ENCODE assay signal across 26 cellular contexts in genomic region chr4:82496349-82496748, GRCh38.
"Had no signal": no experiment of that assay in that cellular context is flagged by ENCODE, and none has a peak within 500 bp of the region (broad histone marks: within the 10 kb centered on the region; RNA-seq: fewer than 3 reads in every experiment).

No MANE protein-coding gene starts in this region.

- ATAC-seq: effector memory CD8-positive, alpha-beta T cell; esophagus mucosa; gastroesophageal sphincter; heart left ventricle; left lung; lower lobe of right lung; mucosa of descending colon had no signal

- H3K4me2 ChIP-seq: hepatocyte had no signal

- H3K4me1 Mint-ChIP-seq: immature natural killer cell had no signal

- H3K4me1 ChIP-seq: gastroesophageal sphincter, heart left ventricle, left lung, lower lobe of right lung had no signal

- DNase-seq: cortex of kidney; effector CD8-positive, alpha-beta T cell; effector memory CD8-positive, alpha-beta T cell; erythroblast; esophagus squamous epithelium; foreskin fibroblast; foreskin melanocyte; heart left ventricle; hypothalamus; immature natural killer cell; islet precursor cell; kidney; kidney glomerular epithelial cell; left lung; lower lobe of right lung; mesenchymal stem cell; mucosa of descending colon had no signal

- H3K27me3 Mint-ChIP-seq: dendritic cell treated with granulocyte-macrophage colony-stimulating factor and Interleukin-4, amounts not matched to agents 40 ng/mL and 50 ng/mL, for 4 days had no signal

- H3K79me2 ChIP-seq: hepatocyte had no signal

- H3K27me3 ChIP-seq: esophagus squamous epithelium, gastroesophageal sphincter, heart left ventricle, hepatocyte, left lung had no signal

- H3K4me3 Mint-ChIP-seq: dendritic cell treated with granulocyte-macrophage colony-stimulating factor and Interleukin-4, amounts not matched to agents 40 ng/mL and 50 ng/mL, for 4 days; effector memory CD8-positive, alpha-beta T cell; endodermal cell; immature natural killer cell; mesothelial cell of epicardium had no signal

- H3K4me3 ChIP-seq: esophagus squamous epithelium, gastroesophageal sphincter, heart left ventricle, hepatocyte, left lung, lower lobe of right lung, mucosa of descending colon had no signal

- H3K9me3 ChIP-seq: esophagus squamous epithelium, gastroesophageal sphincter, heart left ventricle, left lung, lower lobe of right lung, mucosa of descending colon had no signal

- H2AFZ ChIP-seq: hepatocyte had no signal

- H3K36me3 Mint-ChIP-seq: immature natural killer cell, mesothelial cell of epicardium had no signal

- H3K27ac Mint-ChIP-seq: dendritic cell treated with granulocyte-macrophage colony-stimulating factor and Interleukin-4, amounts not matched to agents 40 ng/mL and 50 ng/mL, for 4 days; effector memory CD8-positive, alpha-beta T cell; endodermal cell; immature natural killer cell; mesothelial cell of epicardium had no signal

- H3K36me3 ChIP-seq: gastroesophageal sphincter, left lung, lower lobe of right lung had no signal

- H3K27ac ChIP-seq: epithelial cell of prostate, esophagus squamous epithelium, gastroesophageal sphincter, heart left ventricle, hepatocyte, left lung, lower lobe of right lung had no signal

- FAIRE-seq: colon, endometrium, kidney had no signal

- H3K9me3 Mint-ChIP-seq: dendritic cell treated with granulocyte-macrophage colony-stimulating factor and Interleukin-4, amounts not matched to agents 40 ng/mL and 50 ng/mL, for 4 days; effector memory CD8-positive, alpha-beta T cell; endodermal cell; immature natural killer cell; mesothelial cell of epicardium had no signal
